In genomic region chr17:45096926-45097325, GRCh38 we compare ENCODE assay signal across 13 cellular contexts.
"Had no signal": no experiment of that assay in that cellular context is flagged by ENCODE, and none has a peak within 500 bp of the region (broad histone marks: within the 10 kb centered on the region; RNA-seq: fewer than 3 reads in every experiment).

No MANE protein-coding gene starts in this region.

- H3K4me3 Mint-ChIP-seq: activated CD4-positive, alpha-beta T cell treated with anti-CD3 and anti-CD28 coated beads, Interleukin-2, amount 10 ng/mL, durations not matched to agents 24 days and 14 days; activated naive CD4-positive, alpha-beta T cell treated with anti-CD3 and anti-CD28 coated beads for 36 hours; memory B cell; nephron progenitor cell; stimulated activated naive CD8-positive, alpha-beta T cell treated with anti-CD3 and anti-CD28 coated beads, Interleukin-15, Interleukin-2, amounts not matched to agents 100 ng/mL and 50 ng/mL, for 24 hours; T-helper 1 cell treated with Interleukin-12 subunit alpha and Interleukin-12 subunit beta and Interleukin-4 antibody, amounts not matched to agents 30 μg/mL and 1 μg/mL, for 36 hours; WTC11 had no signal

- H3K9me3 ChIP-seq: prostate gland, SK-N-SH, transverse colon had no signal

- DNase-seq: activated CD4-positive, alpha-beta T cell treated with anti-CD3 and anti-CD28 coated beads, Interleukin-2, amount 10 ng/mL, durations not matched to agents 24 days and 14 days; activated naive CD4-positive, alpha-beta T cell treated with anti-CD3 and anti-CD28 coated beads for 36 hours; nephron progenitor cell; SK-N-SH; stimulated activated CD4-positive, alpha-beta T cell treated with anti-CD3 and anti-CD28 coated beads, Interleukin-15, amount 100 ng/mL, for 24 hours; stimulated activated CD4-positive, alpha-beta T cell treated with anti-CD3 and anti-CD28 coated beads, Interleukin-4, amount 100 ng/mL, for 24 hours; transverse colon had no signal

- H3K9me3 Mint-ChIP-seq: activated CD4-positive, alpha-beta T cell treated with anti-CD3 and anti-CD28 coated beads, Interleukin-2, amount 10 ng/mL, durations not matched to agents 24 days and 14 days; activated naive CD4-positive, alpha-beta T cell treated with anti-CD3 and anti-CD28 coated beads for 36 hours; memory B cell; nephron progenitor cell; stimulated activated naive CD8-positive, alpha-beta T cell treated with anti-CD3 and anti-CD28 coated beads, Interleukin-15, Interleukin-2, amounts not matched to agents 100 ng/mL and 50 ng/mL, for 24 hours; T-helper 1 cell treated with Interleukin-12 subunit alpha and Interleukin-12 subunit beta and Interleukin-4 antibody, amounts not matched to agents 30 μg/mL and 1 μg/mL, for 36 hours; WTC11 had no signal

- H3K4me2 ChIP-seq: SK-N-SH had no signal

- H3K4me3 ChIP-seq: prostate gland, transverse colon had no signal

- H3K27me3 ChIP-seq: transverse colon had no signal

- H3K27me3 Mint-ChIP-seq: activated CD4-positive, alpha-beta T cell treated with anti-CD3 and anti-CD28 coated beads, Interleukin-2, amount 10 ng/mL, durations not matched to agents 24 days and 14 days; memory B cell; stimulated activated naive CD8-positive, alpha-beta T cell treated with anti-CD3 and anti-CD28 coated beads, Interleukin-15, Interleukin-2, amounts not matched to agents 100 ng/mL and 50 ng/mL, for 24 hours had no signal

- H3K9ac ChIP-seq: SK-N-SH had no signal

- H3K4me1 Mint-ChIP-seq: memory B cell, WTC11 had no signal

- H3K27ac Mint-ChIP-seq: activated CD4-positive, alpha-beta T cell treated with anti-CD3 and anti-CD28 coated beads, Interleukin-2, amount 10 ng/mL, durations not matched to agents 24 days and 14 days; activated naive CD4-positive, alpha-beta T cell treated with anti-CD3 and anti-CD28 coated beads for 36 hours; memory B cell; stimulated activated naive CD8-positive, alpha-beta T cell treated with anti-CD3 and anti-CD28 coated beads, Interleukin-15, Interleukin-2, amounts not matched to agents 100 ng/mL and 50 ng/mL, for 24 hours; T-helper 1 cell treated with Interleukin-12 subunit alpha and Interleukin-12 subunit beta and Interleukin-4 antibody, amounts not matched to agents 30 μg/mL and 1 μg/mL, for 36 hours had no signal

- H3K27ac ChIP-seq: prostate gland had no signal

- FAIRE-seq: endothelial cell of umbilical vein had no signal

- ATAC-seq: WTC11 had no signal
